In genomic region chr10:43202657-43203490, GRCh38 we compare ENCODE assay signal across 8 cellular contexts.
DNase-seq lines count a peak whose midpoint lies in the region; ATAC-seq and FAIRE-seq lines count a peak whose summit lies in the region.

No MANE protein-coding gene starts in this region.

- H3K27me3 Mint-ChIP-seq in activated naive CD8-positive, alpha-beta T cell treated with anti-CD3 and anti-CD28 coated beads for 36 hours: no peaks in the 10 kb centered on the region

- FAIRE-seq in GM18507 (lab: Jason Lieb, UNC): no peak

- H3K27me3 ChIP-seq in iPS DF 6.9 (ENCODE audit: control insufficient read depth, insufficient read depth, low read length): no peaks in the 10 kb centered on the region

- peaks cover 27% of the 10 kb centered on the region for H3K36me3 ChIP-seq in iPS DF 6.9 (ENCODE audit: control insufficient read depth, insufficient read depth, low read length)

- peak overlapping the region; percentile 45 for H3K4me3 ChIP-seq in Jurkat, Clone E6-1 (ENCODE audit: low read length)
- H3K4me3 ChIP-seq in iPS DF 6.9 (ENCODE audit: low read length): peak overlapping the region; percentile 82

- no peak for ATAC-seq in HG02884 (IDR thresholded peaks at IDR 0.05; ENCODE audit: unreplicated experiment)

- peaks cover 2% of the 10 kb centered on the region; the same call in 1 of the 2 replicates for H3K4me1 ChIP-seq in iPS DF 6.9 (ENCODE audit: control insufficient read depth, insufficient read depth, low read length)

- no CpG with 5 or more reads among the region's 38 CpGs for WGBS in iPS DF 6.9 (ENCODE audit: insufficient coverage, insufficient read length)

- DNase-seq in GM18507 (ENCODE audit: extremely low spot score, insufficient read length, low read depth) (peak; percentile 29), iPS DF 6.9 (ENCODE audit: low read depth, low spot score) (no peak), dermis blood vessel endothelial cell (no peak), NCI-H187 (lab: John Stamatoyannopoulos, UW) (no peak)
- no peak for DNase-seq in Jurkat, Clone E6-1 (ENCODE audit: low read depth, low spot score)
- DNase-seq in activated naive CD8-positive, alpha-beta T cell treated with anti-CD3 and anti-CD28 coated beads for 36 hours: peak; percentile 48
- DNase-seq in stimulated activated CD4-positive, alpha-beta T cell treated with anti-CD3 and anti-CD28 coated beads, Interleukin-4, amount 100 ng/mL, for 24 hours: peak; percentile 31

- no peaks in the 10 kb centered on the region for H3K9me3 Mint-ChIP-seq in activated naive CD8-positive, alpha-beta T cell treated with anti-CD3 and anti-CD28 coated beads for 36 hours

- H3K27ac Mint-ChIP-seq in activated naive CD8-positive, alpha-beta T cell treated with anti-CD3 and anti-CD28 coated beads for 36 hours: no peak overlapping the region

- peaks cover 4% of the 10 kb centered on the region for H3K4me1 Mint-ChIP-seq in activated naive CD8-positive, alpha-beta T cell treated with anti-CD3 and anti-CD28 coated beads for 36 hours

- H3K9me3 ChIP-seq in iPS DF 6.9 (ENCODE audit: control insufficient read depth, insufficient read depth, low read length): no peaks in the 10 kb centered on the region

- no peak overlapping the region for H3K4me3 Mint-ChIP-seq in activated naive CD8-positive, alpha-beta T cell treated with anti-CD3 and anti-CD28 coated beads for 36 hours

- H3K36me3 Mint-ChIP-seq in activated naive CD8-positive, alpha-beta T cell treated with anti-CD3 and anti-CD28 coated beads for 36 hours: no peaks in the 10 kb centered on the region

- no peak overlapping the region for H3K27ac ChIP-seq in iPS DF 6.9 (ENCODE audit: low read length)

Comparison
In these comparisons a context has a peak if more than half of its experiments do, and no peak if none do; other contexts are left out.
1. DNase-seq: peak in GM18507 (single experiment), activated naive CD8-positive, alpha-beta T cell treated with anti-CD3 and anti-CD28 coated beads for 36 hours (single experiment) and stimulated activated CD4-positive, alpha-beta T cell treated with anti-CD3 and anti-CD28 coated beads, Interleukin-4, amount 100 ng/mL, for 24 hours (single experiment); none in Jurkat, Clone E6-1 (single experiment), iPS DF 6.9 (single experiment), dermis blood vessel endothelial cell (single experiment) and NCI-H187 (0 of 2).